ENCODE assay signal across 8 cellular contexts in the genomic region with DNA sequence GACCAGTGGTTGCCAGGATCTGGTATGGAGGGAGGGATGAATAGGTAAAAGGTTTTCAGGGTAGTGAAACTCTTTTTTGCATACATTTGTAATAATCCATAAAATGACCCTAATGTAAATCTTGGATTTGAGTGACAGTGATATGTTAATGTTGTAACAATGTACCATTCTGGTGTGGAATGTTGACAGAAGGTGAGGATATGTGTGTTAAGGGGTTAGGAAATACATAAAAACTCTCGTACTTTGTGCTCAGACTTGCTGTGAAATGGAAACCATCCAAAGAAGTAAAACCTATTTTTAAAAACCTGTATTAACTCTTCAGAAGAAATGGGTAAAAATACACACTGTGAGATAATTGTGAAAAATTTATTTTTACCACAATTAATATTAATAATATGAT.
"Had no signal": no experiment of that assay in that cellular context is flagged by ENCODE, and none has a peak within 500 bp of the region (broad histone marks: within the 10 kb centered on the region; RNA-seq: fewer than 3 reads in every experiment).

No MANE protein-coding gene starts in this region.

- H3K9ac ChIP-seq: KMS-11 had no signal

- H3K4me3 Mint-ChIP-seq: IgD-negative memory B cell had no signal

- H3K4me1 Mint-ChIP-seq: IgD-negative memory B cell had no signal

- H3K27ac Mint-ChIP-seq: IgD-negative memory B cell had no signal

- FAIRE-seq: HTR-8/SVneo, K562 had no signal

- DNase-seq: IMR-90, KBM-7, KG1 had no signal

- H3K27ac ChIP-seq: HL-60, KMS-11 had no signal

- H3K27me3 Mint-ChIP-seq: IgD-negative memory B cell had no signal

- H3K4me3 ChIP-seq: K562 had no signal

- H3K36me3 Mint-ChIP-seq: IgD-negative memory B cell had no signal

- ATAC-seq: K562 had no signal

- H3K4me2 ChIP-seq: KMS-11 had no signal
